In the genomic region with DNA sequence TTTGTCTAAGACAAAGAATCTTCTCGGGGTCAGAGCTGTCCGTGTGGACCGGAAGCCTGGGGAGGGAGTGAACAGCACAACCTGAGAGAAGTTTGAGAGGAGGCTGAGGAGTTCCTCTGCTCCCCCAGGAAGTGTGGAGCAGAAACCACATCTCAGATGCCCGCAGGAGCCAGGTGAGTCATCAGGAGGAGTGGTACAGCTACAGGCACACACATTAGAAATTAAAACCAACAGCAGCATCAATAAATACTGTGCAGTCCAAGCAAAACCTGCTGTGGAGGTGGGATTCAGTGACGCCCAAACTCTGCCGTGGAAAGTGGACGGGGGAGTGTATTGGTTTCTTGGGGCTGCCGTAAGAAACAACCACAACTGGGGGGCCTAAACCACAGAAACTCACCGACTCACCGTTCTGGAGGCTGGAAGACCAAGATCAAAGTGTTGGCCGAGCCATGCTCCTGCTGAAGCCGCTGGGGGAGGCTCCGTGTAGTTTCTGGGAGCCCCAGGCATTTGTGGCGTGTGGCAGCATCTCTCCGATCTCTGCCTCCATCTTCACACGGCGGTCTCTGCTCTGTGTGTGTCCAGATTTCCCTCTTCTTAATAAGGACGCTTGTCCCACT, we compare ENCODE assay signal across 9 cellular contexts. TPM values are rescaled to one million over a fixed set of nuclear protein-coding genes. Genes with fewer than 3 reads are reported as not detected.
DNase-seq lines count a peak whose midpoint lies in the region; ATAC-seq and TF ChIP-seq lines count a peak whose summit lies in the region.
"Had no signal": no experiment of that assay in that cellular context is flagged by ENCODE, and none has a peak within 500 bp of the region (broad histone marks: within the 10 kb centered on the region; RNA-seq: fewer than 3 reads in every experiment).

No MANE protein-coding gene starts in this region.

- H3K36me3 ChIP-seq in brain microvascular endothelial cell (replicated peaks) (no peaks in the 10 kb centered on the region), lower lobe of right lung (peaks cover 63% of the 10 kb centered on the region)

- H3K4me1 ChIP-seq in lower lobe of right lung = peaks cover 11% of the 10 kb centered on the region

- DNase-seq in EL (peak; percentile 62), NCI-H69 (lab: John Stamatoyannopoulos, UW) (peak; percentile 33), brain microvascular endothelial cell (peak; percentile 37), lower lobe of right lung (peak; percentile 20), NCI-H526 (lab: John Stamatoyannopoulos, UW) (no peak), NCI-H1092 (lab: John Stamatoyannopoulos, UW) (no peak)
- no peak for DNase-seq in activated CD8-positive, alpha-beta memory T cell treated with anti-CD3 and anti-CD28 coated beads, Interleukin-2, amount 50 U/mL, for 48 hours
- DNase-seq: activated gamma-delta T cell had no signal

- in situ Hi-C loops in brain microvascular endothelial cell (cut with HindIII; ENCODE audit: low pct_ligation_motif_present, low sequenced_read_pairs) = no loop called here

- ATAC-seq in lower lobe of right lung (no peak), HG02884 (IDR thresholded peaks at IDR 0.05; ENCODE audit: unreplicated experiment) (no peak)

- H3K27me3 ChIP-seq in brain microvascular endothelial cell (replicated peaks) (no peaks in the 10 kb centered on the region), lower lobe of right lung (ENCODE audit: low read depth) (no peaks in the 10 kb centered on the region)

- no peak overlapping the region for H3K27ac ChIP-seq in brain microvascular endothelial cell
- no peak overlapping the region for H3K27ac ChIP-seq in lower lobe of right lung

- intact Hi-C loops in lower lobe of right lung (cut with DNase I) = no loop called here

- no peak overlapping the region for H3K4me3 ChIP-seq in brain microvascular endothelial cell (ENCODE audit: low read depth, low read length)
- no peak overlapping the region for H3K4me3 ChIP-seq in lower lobe of right lung

- H3K9me3 ChIP-seq in lower lobe of right lung = no peaks in the 10 kb centered on the region

- TF ChIP-seq CTCF in brain microvascular endothelial cell (IDR thresholded peaks at IDR 0.05; ENCODE audit: low read depth, low read length, missing control alignments) (no peak), lower lobe of right lung (IDR thresholded peaks at IDR 0.05) (no peak)

RNA-seq across cellular contexts. Expression of gene GARS1, which starts 31.2 kb away (rescaled TPM):
- 67.7 TPM for total RNA-seq in lower lobe of right lung

RNA-seq across cellular contexts. Expression of gene GGCT, which starts 58.8 kb away (rescaled TPM):
- 28.8 TPM for total RNA-seq in lower lobe of right lung

Comparison
In these comparisons a context has a peak if more than half of its experiments do, and no peak if none do; other contexts are left out.
1. DNase-seq: peak in EL (single experiment), NCI-H69 (single experiment), brain microvascular endothelial cell (single experiment) and lower lobe of right lung (single experiment); none in NCI-H526 (0 of 2), activated CD8-positive, alpha-beta memory T cell treated with anti-CD3 and anti-CD28 coated beads, Interleukin-2, amount 50 U/mL, for 48 hours (single experiment) and NCI-H1092 (single experiment).